ENCODE assay signal across 11 cellular contexts in the genomic region with DNA sequence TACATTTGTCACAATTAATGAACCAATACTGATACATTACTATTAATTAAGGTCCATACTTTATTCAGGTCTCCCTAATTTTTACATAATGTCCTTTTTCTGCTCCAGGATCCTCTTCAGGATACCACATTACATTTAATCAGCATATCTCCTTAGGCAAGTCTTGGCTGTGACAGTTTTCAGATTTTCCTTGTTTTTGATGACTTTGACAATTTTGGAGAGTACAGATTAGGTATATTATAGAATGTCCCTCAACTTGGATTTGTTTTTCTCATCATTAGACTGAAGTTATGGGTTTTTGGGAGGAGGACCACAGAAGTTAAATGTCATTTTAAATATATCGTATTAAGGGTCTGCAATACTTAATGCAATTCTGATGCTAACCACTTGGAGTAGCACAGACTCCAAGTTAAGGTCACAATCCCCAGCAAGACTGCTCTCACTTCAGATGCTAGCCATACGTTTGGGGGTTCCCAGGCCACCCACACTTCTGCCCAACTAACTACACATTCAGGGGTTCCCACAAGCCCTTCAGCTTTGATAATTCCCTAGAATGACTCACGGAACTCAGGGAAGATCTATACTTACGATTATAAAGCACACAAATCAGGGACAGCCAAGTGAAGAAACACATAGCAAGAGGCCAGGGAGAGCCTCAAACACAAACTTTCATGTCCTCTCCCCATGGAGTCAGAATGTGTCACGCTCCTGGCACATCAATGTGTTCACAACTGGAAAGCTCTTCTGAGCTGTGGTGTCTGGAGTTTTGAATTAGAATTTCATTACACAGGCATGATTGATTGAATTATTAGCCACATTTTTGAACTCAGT. TPM values are rescaled to one million over a fixed set of nuclear protein-coding genes. Genes with fewer than 3 reads are reported as not detected.
DNase-seq lines count a peak whose midpoint lies in the region; ATAC-seq and TF ChIP-seq lines count a peak whose summit lies in the region.
"Had no signal": no experiment of that assay in that cellular context is flagged by ENCODE, and none has a peak within 500 bp of the region (broad histone marks: within the 10 kb centered on the region; RNA-seq: fewer than 3 reads in every experiment).

No MANE protein-coding gene starts in this region.

- no peaks in the 10 kb centered on the region for H3K27me3 Mint-ChIP-seq in WTC11 (ENCODE audit: low read depth)
- H3K27me3 Mint-ChIP-seq in activated CD4-positive, alpha-beta T cell treated with anti-CD3 and anti-CD28 coated beads, Interleukin-2, amount 10 ng/mL, durations not matched to agents 24 days and 14 days: peaks cover 14% of the 10 kb centered on the region

- H3K36me3 ChIP-seq in DND-41 (ENCODE audit: insufficient read depth, low read length) (no peaks in the 10 kb centered on the region), stomach (no peaks in the 10 kb centered on the region)

- H3K27me3 ChIP-seq in DND-41 (ENCODE audit: insufficient read depth, low read length, poor library complexity) (no peaks in the 10 kb centered on the region), stomach (no peaks in the 10 kb centered on the region)

- no peak overlapping the region for H2AFZ ChIP-seq in DND-41 (ENCODE audit: low read depth, low read length)

- H3K36me3 Mint-ChIP-seq in WTC11: no peaks in the 10 kb centered on the region
- H3K36me3 Mint-ChIP-seq in activated CD4-positive, alpha-beta T cell treated with anti-CD3 and anti-CD28 coated beads, Interleukin-2, amount 10 ng/mL, durations not matched to agents 24 days and 14 days (ENCODE audit: low read depth): no peaks in the 10 kb centered on the region
- H3K36me3 Mint-ChIP-seq: activated CD8-positive, alpha-beta memory T cell treated with anti-CD3 and anti-CD28 coated beads, Interleukin-2, amount 10 ng/mL, durations not matched to agents 7 days and 5 days had no signal

- no peaks in the 10 kb centered on the region for H3K79me2 ChIP-seq in DND-41 (ENCODE audit: insufficient read depth, low read length)

- DNase-seq in DND-41: no peak
- DNase-seq in WTC11 (ENCODE audit: low spot score): no peak
- no peak for DNase-seq in left lobe of liver (ENCODE audit: low spot score)
- DNase-seq in stomach: no peak
- no peak for DNase-seq in activated CD4-positive, alpha-beta T cell treated with anti-CD3 and anti-CD28 coated beads, Interleukin-2, amount 50 U/mL, for 4 hours
- DNase-seq in activated T-cell treated with anti-CD3 and anti-CD28 coated beads, Interleukin-2, amount 50 U/mL, for 48 hours: no peak
- no peak for DNase-seq in activated CD4-positive, alpha-beta T cell treated with anti-CD3 and anti-CD28 coated beads, Interleukin-2, amount 10 ng/mL, durations not matched to agents 24 days and 14 days
- DNase-seq: activated CD8-positive, alpha-beta memory T cell treated with anti-CD3 and anti-CD28 coated beads, Interleukin-2, amount 10 ng/mL, durations not matched to agents 7 days and 5 days; effector CD4-positive, alpha-beta T cell had no signal

- ATAC-seq in DND-41 (ENCODE audit: insufficient read depth, low read depth) (no peak; the same call in 2 of the 3 replicates), HG02678 (IDR thresholded peaks at IDR 0.05; ENCODE audit: unreplicated experiment) (peak; percentile 53), WTC11 (peak; percentile 84), left lobe of liver (peak; percentile 36)
- ATAC-seq: activated CD8-positive, alpha-beta memory T cell treated with anti-CD3 and anti-CD28 coated beads, Interleukin-2, amount 10 ng/mL, durations not matched to agents 7 days and 5 days; natural killer cell treated with Interleukin-12 subunit alpha and Interleukin-12 subunit beta and Interleukin-15 and Interleukin-18, amount 100 ng/mL, for 72 hours had no signal

- H3K4me3 Mint-ChIP-seq in WTC11: no peak overlapping the region
- no peak overlapping the region for H3K4me3 Mint-ChIP-seq in activated CD4-positive, alpha-beta T cell treated with anti-CD3 and anti-CD28 coated beads, Interleukin-2, amount 10 ng/mL, durations not matched to agents 24 days and 14 days
- H3K4me3 Mint-ChIP-seq: activated CD8-positive, alpha-beta memory T cell treated with anti-CD3 and anti-CD28 coated beads, Interleukin-2, amount 10 ng/mL, durations not matched to agents 7 days and 5 days; natural killer cell treated with Interleukin-12 subunit alpha and Interleukin-12 subunit beta and Interleukin-15 and Interleukin-18, amount 100 ng/mL, for 72 hours had no signal

- H3K9me3 Mint-ChIP-seq in WTC11: no peaks in the 10 kb centered on the region; the same call in 1 of the 2 replicates
- H3K9me3 Mint-ChIP-seq in activated CD4-positive, alpha-beta T cell treated with anti-CD3 and anti-CD28 coated beads, Interleukin-2, amount 10 ng/mL, durations not matched to agents 24 days and 14 days: no peaks in the 10 kb centered on the region
- H3K9me3 Mint-ChIP-seq: natural killer cell treated with Interleukin-12 subunit alpha and Interleukin-12 subunit beta and Interleukin-15 and Interleukin-18, amount 100 ng/mL, for 72 hours had no signal

- intact Hi-C loops in stomach (cut with DNase I; ENCODE audit: low total_unique reads): no loop called here
- intact Hi-C loops in activated CD4-positive, alpha-beta T cell treated with anti-CD3 and anti-CD28 coated beads, Interleukin-2, amount 10 ng/mL, durations not matched to agents 24 days and 14 days (cut with micrococcal nuclease): no loop called here

- TF ChIP-seq EP300 in stomach (IDR thresholded peaks at IDR 0.05): no peak

- TF ChIP-seq CTCF in DND-41 (IDR thresholded peaks at IDR 0.05; ENCODE audit: borderline replicate concordance, extremely low read depth, low read length, poor library complexity, severe bottlenecking): peak; percentile 41
- no peak for TF ChIP-seq CTCF in WTC11 (IDR thresholded peaks at IDR 0.05)
- no peak for TF ChIP-seq CTCF in stomach (IDR thresholded peaks at IDR 0.05)

- WGBS in stomach, 5 donors: 59 to 63% (median 61%) methylated on average over 5 of the region's 5 CpGs

- H3K4me3 ChIP-seq in DND-41 (ENCODE audit: low read depth in 1 of 2, low read length in 2 of 2) (no peak overlapping the region), stomach (no peak overlapping the region)

- H3K4me1 Mint-ChIP-seq in WTC11: peaks cover 3% of the 10 kb centered on the region
- no peaks in the 10 kb centered on the region for H3K4me1 Mint-ChIP-seq in activated CD4-positive, alpha-beta T cell treated with anti-CD3 and anti-CD28 coated beads, Interleukin-2, amount 10 ng/mL, durations not matched to agents 24 days and 14 days

- POLR2A ChIA-PET in WTC11 (lab: Charles Lee): interaction anchor here (0.8 kb wide), 1 partner anchor 340 kb away, joined by 3 read pairs; no protein-coding TSS in a partner anchor

- no peak overlapping the region for H3K4me2 ChIP-seq in DND-41 (ENCODE audit: insufficient read depth, low read length)

- H3K27ac ChIP-seq in DND-41 (ENCODE audit: low read length): no peak overlapping the region
- no peak overlapping the region for H3K27ac ChIP-seq in stomach

- CTCF ChIA-PET in WTC11 (lab: Charles Lee): no interaction called here

- no peaks in the 10 kb centered on the region for H4K20me1 ChIP-seq in DND-41 (ENCODE audit: insufficient read depth, low read length)

- H3K4me1 ChIP-seq in DND-41 (ENCODE audit: insufficient read depth, low read length) (no peaks in the 10 kb centered on the region), stomach (peaks cover 0 to 5% (median 0%) of the 10 kb centered on the region in 4 donors)

- H3K27ac Mint-ChIP-seq in WTC11: no peak overlapping the region
- H3K27ac Mint-ChIP-seq in activated CD4-positive, alpha-beta T cell treated with anti-CD3 and anti-CD28 coated beads, Interleukin-2, amount 10 ng/mL, durations not matched to agents 24 days and 14 days: no peak overlapping the region
- H3K27ac Mint-ChIP-seq: activated CD8-positive, alpha-beta memory T cell treated with anti-CD3 and anti-CD28 coated beads, Interleukin-2, amount 10 ng/mL, durations not matched to agents 7 days and 5 days; natural killer cell treated with Interleukin-12 subunit alpha and Interleukin-12 subunit beta and Interleukin-15 and Interleukin-18, amount 100 ng/mL, for 72 hours had no signal

- no peak for TF ChIP-seq POLR2A in stomach (IDR thresholded peaks at IDR 0.05)

- H3K9me3 ChIP-seq in DND-41 (ENCODE audit: insufficient read depth, low read length, severe bottlenecking): peaks cover 3% of the 10 kb centered on the region
- no peaks in the 10 kb centered on the region for H3K9me3 ChIP-seq in stomach

- H3K9ac ChIP-seq in DND-41 (ENCODE audit: low read depth, low read length): no peak overlapping the region

TF ChIP-seq in WTC11, 78 proteins besides CTCF, POLR2A, EP300 and RAD21 (continues in another document):
- TF ChIP-seq, protein P1, sequence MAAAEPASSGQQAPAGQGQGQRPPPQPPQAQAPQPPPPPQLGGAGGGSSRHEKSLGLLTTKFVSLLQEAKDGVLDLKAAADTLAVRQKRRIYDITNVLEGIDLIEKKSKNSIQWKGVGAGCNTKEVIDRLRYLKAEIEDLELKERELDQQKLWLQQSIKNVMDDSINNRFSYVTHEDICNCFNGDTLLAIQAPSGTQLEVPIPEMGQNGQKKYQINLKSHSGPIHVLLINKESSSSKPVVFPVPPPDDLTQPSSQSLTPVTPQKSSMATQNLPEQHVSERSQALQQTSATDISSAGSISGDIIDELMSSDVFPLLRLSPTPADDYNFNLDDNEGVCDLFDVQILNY (CRISPR knock-in tag; IDR thresholded peaks at IDR 0.05): no peak
- TF ChIP-seq, protein P2, sequence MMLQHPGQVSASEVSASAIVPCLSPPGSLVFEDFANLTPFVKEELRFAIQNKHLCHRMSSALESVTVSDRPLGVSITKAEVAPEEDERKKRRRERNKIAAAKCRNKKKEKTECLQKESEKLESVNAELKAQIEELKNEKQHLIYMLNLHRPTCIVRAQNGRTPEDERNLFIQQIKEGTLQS (CRISPR knock-in tag; conservative IDR thresholded peaks at IDR 0.05): no peak
- TF ChIP-seq NFATC4 (CRISPR knock-in tag; IDR thresholded peaks at IDR 0.05): no peak

RNA-seq across cellular contexts. Expression of a gene that starts 17.0 kb away (rescaled TPM):
- total RNA-seq in WTC11 (2021) (11.6 to 15.5 TPM (median 14.2 TPM) in 3 replicates), left lobe of liver (7.2 TPM), stomach (10 to 100 TPM in 3 of 5 donors, 1 to 10 TPM in 1, under 1 TPM in 1; 0.58 to 25.7 (median 10.7) TPM)
- 1 to 10 TPM; 3.1 to 4.2 (median 3.6) TPM for polyA plus RNA-seq in stomach
- total RNA-seq in activated CD4-positive, alpha-beta T cell treated with anti-CD3 and anti-CD28 coated beads, Interleukin-2, amount 10 ng/mL, durations not matched to agents 24 days and 14 days: 12.1 and 12.3 TPM in 2 replicates

RNA-seq across cellular contexts. Expression of a gene that starts 56.3 kb away (rescaled TPM):
- not detected in 3 replicates for total RNA-seq in WTC11 (2021)
- not detected for total RNA-seq in left lobe of liver
- total RNA-seq in stomach: not detected
- polyA plus RNA-seq in stomach: not detected
- total RNA-seq in activated CD4-positive, alpha-beta T cell treated with anti-CD3 and anti-CD28 coated beads, Interleukin-2, amount 10 ng/mL, durations not matched to agents 24 days and 14 days: not detected in 2 replicates
- total RNA-seq: activated CD8-positive, alpha-beta memory T cell treated with anti-CD3 and anti-CD28 coated beads, Interleukin-2, amount 10 ng/mL, durations not matched to agents 7 days and 5 days; natural killer cell treated with Interleukin-12 subunit alpha and Interleukin-12 subunit beta and Interleukin-15 and Interleukin-18, amount 100 ng/mL, for 72 hours had no signal
